ENCODE assay signal across 16 cellular contexts in genomic region chr13:35260316-35260715, GRCh38.
DNase-seq lines count a peak whose midpoint lies in the region; ATAC-seq and TF ChIP-seq lines count a peak whose summit lies in the region.
"Had no signal": no experiment of that assay in that cellular context is flagged by ENCODE, and none has a peak within 500 bp of the region (broad histone marks: within the 10 kb centered on the region; RNA-seq: fewer than 3 reads in every experiment).

No MANE protein-coding gene starts in this region.

- H3K4me3 Mint-ChIP-seq in osteocyte (ENCODE audit: unreplicated experiment), result no peak overlapping the region
- H3K4me3 Mint-ChIP-seq: B cell; CD4-positive, CD25-positive, alpha-beta regulatory T cell; CD8-positive, alpha-beta memory T cell; H9 had no signal

- H3K9me3 Mint-ChIP-seq in osteocyte (ENCODE audit: unreplicated experiment), result peaks cover 12% of the 10 kb centered on the region

- intact Hi-C loops in thyroid gland (cut with DNase I), result no loop called here

- H3K4me1 Mint-ChIP-seq in osteocyte (ENCODE audit: unreplicated experiment), result peaks cover 12% of the 10 kb centered on the region
- H3K4me1 Mint-ChIP-seq: B cell; CD4-positive, CD25-positive, alpha-beta regulatory T cell; CD8-positive, alpha-beta memory T cell; H9 had no signal

- no peaks in the 10 kb centered on the region for H3K27me3 ChIP-seq in thyroid gland
- H3K27me3 ChIP-seq: BLaER1 treated with 17β-estradiol and CSF1 and Interleukin-3, amounts not matched to agents 10 nM and 100 nM had no signal

- no peaks in the 10 kb centered on the region for H3K4me1 ChIP-seq in thyroid gland
- H3K4me1 ChIP-seq: BLaER1 treated with 17β-estradiol and CSF1 and Interleukin-3, amounts not matched to agents 10 nM and 100 nM; Caco-2 had no signal

- TF ChIP-seq POLR2A in thyroid gland (IDR thresholded peaks at IDR 0.05), result no peak

- H3K36me3 ChIP-seq in thyroid gland, result no peaks in the 10 kb centered on the region

- DNase-seq in EH (ENCODE audit: low read depth) (peak; percentile 7), NCI-H69 (lab: John Stamatoyannopoulos, UW) (peak; percentile 1), epidermal melanocyte (ENCODE audit: insufficient read length, low spot score) (peak; percentile 18), osteocyte (ENCODE audit: extremely low spot score, unreplicated experiment) (no peak), kidney tubule cell (ENCODE audit: low spot score) (no peak), thyroid gland (no peak)
- DNase-seq: Caco-2; CD4-positive, CD25-positive, alpha-beta regulatory T cell; CD8-positive, alpha-beta memory T cell; H9; IMR-90 had no signal

- no peaks in the 10 kb centered on the region for H3K27me3 Mint-ChIP-seq in osteocyte (ENCODE audit: unreplicated experiment)
- H3K27me3 Mint-ChIP-seq: B cell; CD4-positive, CD25-positive, alpha-beta regulatory T cell; CD8-positive, alpha-beta memory T cell had no signal

- no peaks in the 10 kb centered on the region for H3K9me3 ChIP-seq in thyroid gland
- H3K9me3 ChIP-seq: Caco-2 had no signal

- H3K27ac ChIP-seq in thyroid gland, result no peak overlapping the region
- H3K27ac ChIP-seq: BLaER1 treated with 17β-estradiol and CSF1 and Interleukin-3, amounts not matched to agents 10 nM and 100 nM had no signal

- H3K4me3 ChIP-seq in thyroid gland (replicated peaks in 1 of 3), result no peak overlapping the region
- H3K4me3 ChIP-seq: BLaER1 treated with 17β-estradiol and CSF1 and Interleukin-3, amounts not matched to agents 10 nM and 100 nM; GM12878; K562 had no signal

- ATAC-seq in HG03025 (IDR thresholded peaks at IDR 0.05; ENCODE audit: low FRiP score, unreplicated experiment), result no peak
- ATAC-seq: GM12878, K562 had no signal

- peak overlapping the region; percentile 34 for H3K27ac Mint-ChIP-seq in osteocyte (ENCODE audit: unreplicated experiment)
- H3K27ac Mint-ChIP-seq: B cell; CD4-positive, CD25-positive, alpha-beta regulatory T cell; CD8-positive, alpha-beta memory T cell; H9 had no signal

- peaks cover 3% of the 10 kb centered on the region for H3K36me3 Mint-ChIP-seq in osteocyte (ENCODE audit: unreplicated experiment)
- H3K36me3 Mint-ChIP-seq: CD4-positive, CD25-positive, alpha-beta regulatory T cell had no signal

- TF ChIP-seq CTCF in osteocyte (IDR thresholded peaks at IDR 0.05), result no peak
- no peak for TF ChIP-seq CTCF in thyroid gland (IDR thresholded peaks at IDR 0.05)

Comparison
In these comparisons a context has a peak if more than half of its experiments do, and no peak if none do; other contexts are left out.
1. DNase-seq: peak in EH (single experiment), NCI-H69 (single experiment) and epidermal melanocyte (single experiment); none in osteocyte (single experiment), kidney tubule cell (single experiment) and thyroid gland (0 of 2).